ENCODE assay signal across 8 cellular contexts in genomic region chr5:78294250-78295034, GRCh38. TPM values are rescaled to one million over a fixed set of nuclear protein-coding genes. Genes with fewer than 3 reads are reported as not detected.
DNase-seq lines count a peak whose midpoint lies in the region; FAIRE-seq and TF ChIP-seq lines count a peak whose summit lies in the region.

A gene with protein sequence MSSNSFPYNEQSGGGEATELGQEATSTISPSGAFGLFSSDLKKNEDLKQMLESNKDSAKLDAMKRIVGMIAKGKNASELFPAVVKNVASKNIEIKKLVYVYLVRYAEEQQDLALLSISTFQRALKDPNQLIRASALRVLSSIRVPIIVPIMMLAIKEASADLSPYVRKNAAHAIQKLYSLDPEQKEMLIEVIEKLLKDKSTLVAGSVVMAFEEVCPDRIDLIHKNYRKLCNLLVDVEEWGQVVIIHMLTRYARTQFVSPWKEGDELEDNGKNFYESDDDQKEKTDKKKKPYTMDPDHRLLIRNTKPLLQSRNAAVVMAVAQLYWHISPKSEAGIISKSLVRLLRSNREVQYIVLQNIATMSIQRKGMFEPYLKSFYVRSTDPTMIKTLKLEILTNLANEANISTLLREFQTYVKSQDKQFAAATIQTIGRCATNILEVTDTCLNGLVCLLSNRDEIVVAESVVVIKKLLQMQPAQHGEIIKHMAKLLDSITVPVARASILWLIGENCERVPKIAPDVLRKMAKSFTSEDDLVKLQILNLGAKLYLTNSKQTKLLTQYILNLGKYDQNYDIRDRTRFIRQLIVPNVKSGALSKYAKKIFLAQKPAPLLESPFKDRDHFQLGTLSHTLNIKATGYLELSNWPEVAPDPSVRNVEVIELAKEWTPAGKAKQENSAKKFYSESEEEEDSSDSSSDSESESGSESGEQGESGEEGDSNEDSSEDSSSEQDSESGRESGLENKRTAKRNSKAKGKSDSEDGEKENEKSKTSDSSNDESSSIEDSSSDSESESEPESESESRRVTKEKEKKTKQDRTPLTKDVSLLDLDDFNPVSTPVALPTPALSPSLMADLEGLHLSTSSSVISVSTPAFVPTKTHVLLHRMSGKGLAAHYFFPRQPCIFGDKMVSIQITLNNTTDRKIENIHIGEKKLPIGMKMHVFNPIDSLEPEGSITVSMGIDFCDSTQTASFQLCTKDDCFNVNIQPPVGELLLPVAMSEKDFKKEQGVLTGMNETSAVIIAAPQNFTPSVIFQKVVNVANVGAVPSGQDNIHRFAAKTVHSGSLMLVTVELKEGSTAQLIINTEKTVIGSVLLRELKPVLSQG (minus strand): TSS chr5:78294698. CDS start chr5:78294579, 119 bp downstream.

- peak within 1 kb of the TSS; percentile 94 for H3K18ac ChIP-seq in neuronal stem cell (ENCODE audit: low read length)

- no peaks in the 10 kb centered on the region for H3K9me3 Mint-ChIP-seq in HFFc6
- no peaks in the 10 kb centered on the region for H3K9me3 Mint-ChIP-seq in activated naive CD4-positive, alpha-beta T cell treated with anti-CD3 and anti-CD28 coated beads, Interleukin-2, amount 10 ng/mL, durations not matched to agents 7 days and 5 days

- no peak within 1 kb of the TSS for H2AK5ac ChIP-seq in neuronal stem cell (ENCODE audit: low read depth, low read length)

- peak within 1 kb of the TSS; percentile 77 for H2BK5ac ChIP-seq in neuronal stem cell (ENCODE audit: low read length)

- peaks cover 4% of the 10 kb centered on the region for H3K27me3 Mint-ChIP-seq in HFFc6 (ENCODE audit: insufficient read depth)
- H3K27me3 Mint-ChIP-seq in activated naive CD4-positive, alpha-beta T cell treated with anti-CD3 and anti-CD28 coated beads, Interleukin-2, amount 10 ng/mL, durations not matched to agents 7 days and 5 days: peaks cover 13% of the 10 kb centered on the region

- peak within 1 kb of the TSS; percentile 67 for H3K4me2 ChIP-seq in neuronal stem cell (ENCODE audit: insufficient read depth, low read length, poor library complexity, severe bottlenecking)

- WGBS in neuronal stem cell (ENCODE audit: extremely low coverage in 2 of 2, insufficient read length in 2 of 2, insufficient replicate concordance in 1 of 2), 2 donors: no CpG with 5 or more reads among the region's 53 CpGs

- TF ChIP-seq CTCF in HFFc6 (IDR thresholded peaks at IDR 0.05): no peak
- TF ChIP-seq CTCF in NB4 (IDR thresholded peaks at IDR 0.05; ENCODE audit: low read depth, low read length): no peak
- TF ChIP-seq CTCF in subcutaneous adipose tissue (IDR thresholded peaks at IDR 0.05; ENCODE audit: low read depth): no peak

- peak within 1 kb of the TSS; percentile 87 for H2AFZ ChIP-seq in neuronal stem cell (ENCODE audit: low read length)

- H4K91ac ChIP-seq in neuronal stem cell (ENCODE audit: low read depth, low read length, poor library complexity): no peak within 1 kb of the TSS

- H3K27ac Mint-ChIP-seq in HFFc6: peak within 1 kb of the TSS; percentile 99
- peak within 1 kb of the TSS; percentile 98 for H3K27ac Mint-ChIP-seq in activated naive CD4-positive, alpha-beta T cell treated with anti-CD3 and anti-CD28 coated beads, Interleukin-2, amount 10 ng/mL, durations not matched to agents 7 days and 5 days

- H3K4ac ChIP-seq in neuronal stem cell (ENCODE audit: low read length): no peak within 1 kb of the TSS

- CTCF ChIA-PET in activated naive CD4-positive, alpha-beta T cell treated with anti-CD3 and anti-CD28 coated beads, Interleukin-2, amount 10 ng/mL, durations not matched to agents 7 days and 5 days (lab: Charles Lee): interaction anchor here (0.9 to 3.4 kb wide), 3 partner anchors 13 to 66 kb away, joined by 4 to 16 read pairs (median 4); partner anchors contain the start of gene SCAMP1

- peak within 1 kb of the TSS; percentile 96 for H3K4me3 ChIP-seq in NB4 (ENCODE audit: low read depth, low read length)
- H3K4me3 ChIP-seq in SK-N-MC: peak within 1 kb of the TSS; percentile 99
- H3K4me3 ChIP-seq in neuronal stem cell (ENCODE audit: low read length in 2 of 2): peak within 1 kb of the TSS; percentile 64 to 84

- peaks cover 15% of the 10 kb centered on the region; the same call in 1 of the 2 replicates for H3K36me3 Mint-ChIP-seq in HFFc6 (ENCODE audit: low read depth)
- peaks cover 15% of the 10 kb centered on the region for H3K36me3 Mint-ChIP-seq in activated naive CD4-positive, alpha-beta T cell treated with anti-CD3 and anti-CD28 coated beads, Interleukin-2, amount 10 ng/mL, durations not matched to agents 7 days and 5 days

- H3K14ac ChIP-seq in neuronal stem cell (ENCODE audit: low read length): peak within 1 kb of the TSS; percentile 94

- peak; percentile 94 for TF ChIP-seq POLR2A in NB4 (IDR thresholded peaks at IDR 0.05; ENCODE audit: extremely low read depth, insufficient read length)

- H2BK15ac ChIP-seq in neuronal stem cell (ENCODE audit: low read length): peak within 1 kb of the TSS; percentile 96

- H3K9me3 ChIP-seq in SK-N-MC (ENCODE audit: low read depth, low read length) (no peaks in the 10 kb centered on the region), neuronal stem cell (replicated peaks in 1 of 2; ENCODE audit: control insufficient read depth in 2 of 2, insufficient read depth in 1 of 2, low read depth in 1 of 2, low read length in 2 of 2) (no peaks in the 10 kb centered on the region)

- H3K9ac ChIP-seq in SK-N-MC (ENCODE audit: insufficient read length): peak within 1 kb of the TSS; percentile 96
- peak within 1 kb of the TSS; percentile 92 for H3K9ac ChIP-seq in neuronal stem cell (ENCODE audit: low read depth, low read length, poor library complexity)

- DNase-seq in GM04503 (ENCODE audit: low read depth) (peak; percentile 91), HFFc6 (peak; percentile 99), NB4 (ENCODE audit: low read depth) (peak; percentile 99), SK-N-MC (ENCODE audit: low read depth, low spot score) (peak; percentile 60), frontal cortex (ENCODE audit: low spot score in 2 of 2) (peak; percentile 71 to 91), neuronal stem cell (ENCODE audit: low spot score) (peak; percentile 99)
- peak; percentile 98 for DNase-seq in activated naive CD4-positive, alpha-beta T cell treated with anti-CD3 and anti-CD28 coated beads, Interleukin-2, amount 10 ng/mL, durations not matched to agents 7 days and 5 days

- H3K4me1 Mint-ChIP-seq in HFFc6 (ENCODE audit: low read depth): peaks cover 43% of the 10 kb centered on the region
- peaks cover 37% of the 10 kb centered on the region for H3K4me1 Mint-ChIP-seq in activated naive CD4-positive, alpha-beta T cell treated with anti-CD3 and anti-CD28 coated beads, Interleukin-2, amount 10 ng/mL, durations not matched to agents 7 days and 5 days

- peaks cover 0 to 5% of the 10 kb centered on the region in 2 donors for H3K4me1 ChIP-seq in neuronal stem cell (ENCODE audit: control insufficient read depth in 2 of 2, insufficient read depth in 1 of 2, low read depth in 1 of 2, low read length in 2 of 2)

- no peak within 1 kb of the TSS for H4K8ac ChIP-seq in neuronal stem cell (ENCODE audit: low read depth, low read length)

- no peak within 1 kb of the TSS for H2BK12ac ChIP-seq in neuronal stem cell (ENCODE audit: low read length)

- peak within 1 kb of the TSS; percentile 98 for H3K4me3 Mint-ChIP-seq in HFFc6
- peak within 1 kb of the TSS; percentile 93 for H3K4me3 Mint-ChIP-seq in activated naive CD4-positive, alpha-beta T cell treated with anti-CD3 and anti-CD28 coated beads, Interleukin-2, amount 10 ng/mL, durations not matched to agents 7 days and 5 days

- no peak for FAIRE-seq in frontal cortex (lab: Jason Lieb, UNC)

- peaks cover 0 to 6% (median 3%) of the 10 kb centered on the region in 3 experiments for H3K27me3 ChIP-seq in neuronal stem cell (ENCODE audit: control insufficient read depth in 3 of 3, insufficient read depth in 3 of 3, low read depth in 1 of 3, low read length in 3 of 3)

- H3K27ac ChIP-seq in SK-N-MC: peak within 1 kb of the TSS; percentile 57; the same call in 1 of the 2 replicates
- peak within 1 kb of the TSS; percentile 87 for H3K27ac ChIP-seq in neuronal stem cell (replicated peaks; ENCODE audit: low read length)

- H3K79me1 ChIP-seq in neuronal stem cell (ENCODE audit: low read depth, low read length): no peaks in the 10 kb centered on the region

- H3K23ac ChIP-seq in neuronal stem cell (ENCODE audit: low read depth, low read length, poor library complexity): peak within 1 kb of the TSS; percentile 81

- no peaks in the 10 kb centered on the region for H3K36me3 ChIP-seq in SK-N-MC (ENCODE audit: insufficient read depth, low read length)
- peaks cover 0 to 16% of the 10 kb centered on the region in 2 donors for H3K36me3 ChIP-seq in neuronal stem cell (replicated peaks in 1 of 2; ENCODE audit: control insufficient read depth in 2 of 2, insufficient read depth in 2 of 2, low read length in 2 of 2)

- no peak within 1 kb of the TSS for H2BK120ac ChIP-seq in neuronal stem cell (ENCODE audit: low read depth, low read length)

RNA-seq across cellular contexts. Expression of the gene that starts here (rescaled TPM):
- 10 to 100 TPM; 51.8 to 66.8 (median 56.6) TPM for total RNA-seq in HFFc6 (2021; fragmentation: NEBNext Ultra II Directional; extraction: Animal tissue kit (Norgen Biotek cat#: 25700))
- 42.0 TPM for total RNA-seq in frontal cortex
- 41.5 TPM for polyA plus RNA-seq in neuronal stem cell (2013, experiment 1 of 2)
- polyA plus RNA-seq in neuronal stem cell (2013, experiment 2 of 2): 42.0 TPM
- total RNA-seq in subcutaneous adipose tissue: 10 to 100 TPM; 44.6 to 71.4 (median 47.8) TPM

Comparison
In these comparisons a context has a peak if more than half of its experiments do, and no peak if none do; other contexts are left out.
1. Peak in every context shown above with its lines: DNase-seq, H3K4me3 ChIP-seq and H3K27ac ChIP-seq.